In genomic region chr19:29546583-29547190, GRCh38 we compare ENCODE assay signal across 17 cellular contexts. TPM values are rescaled to one million over a fixed set of nuclear protein-coding genes. Genes with fewer than 3 reads are reported as not detected.
A peak's percentile ranks its signal among the peaks of the same experiment; 100 is the strongest.
DNase-seq lines count a peak whose midpoint lies in the region; ATAC-seq and TF ChIP-seq lines count a peak whose summit lies in the region.
"Had no signal": no experiment of that assay in that cellular context is flagged by ENCODE, and none has a peak within 500 bp of the region (broad histone marks: within the 10 kb centered on the region; RNA-seq: fewer than 3 reads in every experiment).

No MANE protein-coding gene starts in this region.

- H3K27me3 ChIP-seq in mesendoderm (ENCODE audit: insufficient read depth, low read length, poor library complexity) (no peaks in the 10 kb centered on the region), tibial artery (peaks cover 0 to 7% of the 10 kb centered on the region in 2 donors), colonic mucosa (no peaks in the 10 kb centered on the region)

- no peak overlapping the region for H2BK15ac ChIP-seq in mesendoderm (replicated peaks; ENCODE audit: low read depth)

- H3K79me1 ChIP-seq in mesendoderm (ENCODE audit: low read length), result no peaks in the 10 kb centered on the region

- no peak overlapping the region for H3K18ac ChIP-seq in mesendoderm (ENCODE audit: low read length)

- TF ChIP-seq CTCF in tibial artery (IDR thresholded peaks at IDR 0.05) (no peak), colonic mucosa (IDR thresholded peaks at IDR 0.05) (no peak)

- no peak overlapping the region for H4K5ac ChIP-seq in mesendoderm (ENCODE audit: low read length)

- peak; percentile 26 for DNase-seq in activated CD8-positive, alpha-beta memory T cell treated with anti-CD3 and anti-CD28 coated beads, Interleukin-2, amount 50 U/mL, for 48 hours
- no peak for DNase-seq in activated CD8-positive, alpha-beta memory T cell treated with anti-CD3 and anti-CD28 coated beads for 24 hours
- DNase-seq in RPMI7951 (ENCODE audit: low read depth) (peak; percentile 41), mesendoderm (peak; percentile 42), tibial artery (peak; percentile 4 to 17), DMS153 (lab: John Stamatoyannopoulos, UW) (no peak), colonic mucosa (no peak)
- DNase-seq: DND-41, GDM1, IMR-90, Kasumi-1, NCI-H1417 treated with DMSO at 0.1 percent for 48 hours, NCI-H2029 treated with DMSO at 0.1 percent for 48 hours, NCI-H510A had no signal

- no peaks in the 10 kb centered on the region for H3K36me3 ChIP-seq in mesendoderm (ENCODE audit: control insufficient read depth, insufficient read depth, low read length)
- no peaks in the 10 kb centered on the region for H3K36me3 ChIP-seq in tibial artery
- no peaks in the 10 kb centered on the region for H3K36me3 ChIP-seq in colonic mucosa

- no peak overlapping the region for H3K9ac ChIP-seq in mesendoderm (ENCODE audit: low read length)
- H3K9ac ChIP-seq in colonic mucosa (ENCODE audit: low read depth in 2 of 2, low read length in 2 of 2), result no peak overlapping the region

- no peaks in the 10 kb centered on the region for H3K79me2 ChIP-seq in mesendoderm (ENCODE audit: control insufficient read depth, insufficient read depth, low read length)

- H3K4me3 ChIP-seq in mesendoderm (ENCODE audit: low read length) (no peak overlapping the region), tibial artery (no peak overlapping the region), colonic mucosa (no peak overlapping the region)

- no peak overlapping the region for H3K56ac ChIP-seq in mesendoderm (ENCODE audit: low read length)

- no peak overlapping the region for H2AK5ac ChIP-seq in mesendoderm (ENCODE audit: low read length)

- no peaks in the 10 kb centered on the region for H3K4me1 ChIP-seq in mesendoderm (ENCODE audit: control insufficient read depth, low read depth, low read length)
- no peaks in the 10 kb centered on the region for H3K4me1 ChIP-seq in tibial artery
- H3K4me1 ChIP-seq in colonic mucosa, result no peaks in the 10 kb centered on the region

- no peak overlapping the region for H3K4ac ChIP-seq in mesendoderm (ENCODE audit: low read depth, low read length)

- intact Hi-C loops in tibial artery (cut with DNase I; ENCODE audit: low total_unique reads) (no loop called here), colonic mucosa (cut with DNase I) (no loop called here)

- no peak overlapping the region for H4K8ac ChIP-seq in mesendoderm (ENCODE audit: low read depth, low read length)

- H3K27ac ChIP-seq in mesendoderm (ENCODE audit: low read depth, low read length) (no peak overlapping the region), tibial artery (no peak overlapping the region), colonic mucosa (no peak overlapping the region)
- H3K27ac ChIP-seq: RWPE1 had no signal

- no peak overlapping the region for H2BK120ac ChIP-seq in mesendoderm (ENCODE audit: low read depth, low read length)

- H3K9me3 ChIP-seq in tibial artery (no peaks in the 10 kb centered on the region), colonic mucosa (no peaks in the 10 kb centered on the region)

- no CpG with 5 or more reads among the region's 10 CpGs for WGBS in mesendoderm (ENCODE audit: extremely low coverage, insufficient coverage, low lambda C conversion rate)

- H2BK5ac ChIP-seq in mesendoderm (ENCODE audit: low read length), result no peak overlapping the region

- no peak for ATAC-seq in HG03196 (IDR thresholded peaks at IDR 0.05; ENCODE audit: unreplicated experiment)

- no peak overlapping the region for H3K23ac ChIP-seq in mesendoderm (ENCODE audit: low read length)

- no peak overlapping the region for H3K4me2 ChIP-seq in mesendoderm (ENCODE audit: low read length)

RNA-seq across cellular contexts. Expression of gene VSTM2B, which starts 20.9 kb away (rescaled TPM):
- not detected in 2 replicates for total RNA-seq in RPMI7951 (2014; rRNA removed; shearing (Covaris generic))
- polyA plus RNA-seq in mesendoderm (2013, experiment 1 of 2), result 0.13 TPM
- 0.14 TPM for polyA plus RNA-seq in mesendoderm (2013, experiment 2 of 2)
- total RNA-seq in colonic mucosa, result not detected
- total RNA-seq: A673, IMR-90 had no signal
- polyA plus RNA-seq: IMR-90 had no signal

RNA-seq across cellular contexts. Expression of gene POP4, which starts 59.4 kb away (rescaled TPM):
- 134 and 145 TPM in 2 replicates for total RNA-seq in RPMI7951 (2014; rRNA removed; shearing (Covaris generic))
- 64.2 TPM for polyA plus RNA-seq in mesendoderm (2013, experiment 1 of 2)
- polyA plus RNA-seq in mesendoderm (2013, experiment 2 of 2), result 63.7 TPM
- 10 to 100 TPM; 52.4 to 87.5 TPM for total RNA-seq in colonic mucosa

Comparison
In these comparisons a context has a peak if more than half of its experiments do, and no peak if none do; other contexts are left out.
1. DNase-seq: peak in activated CD8-positive, alpha-beta memory T cell treated with anti-CD3 and anti-CD28 coated beads, Interleukin-2, amount 50 U/mL, for 48 hours (single experiment), RPMI7951 (single experiment), mesendoderm (single experiment) and tibial artery (2 of 2); none in activated CD8-positive, alpha-beta memory T cell treated with anti-CD3 and anti-CD28 coated beads for 24 hours (single experiment), DMS153 (single experiment) and colonic mucosa (single experiment).